Comparison of ENCODE assay signal across 8 cellular contexts in the genomic region with DNA sequence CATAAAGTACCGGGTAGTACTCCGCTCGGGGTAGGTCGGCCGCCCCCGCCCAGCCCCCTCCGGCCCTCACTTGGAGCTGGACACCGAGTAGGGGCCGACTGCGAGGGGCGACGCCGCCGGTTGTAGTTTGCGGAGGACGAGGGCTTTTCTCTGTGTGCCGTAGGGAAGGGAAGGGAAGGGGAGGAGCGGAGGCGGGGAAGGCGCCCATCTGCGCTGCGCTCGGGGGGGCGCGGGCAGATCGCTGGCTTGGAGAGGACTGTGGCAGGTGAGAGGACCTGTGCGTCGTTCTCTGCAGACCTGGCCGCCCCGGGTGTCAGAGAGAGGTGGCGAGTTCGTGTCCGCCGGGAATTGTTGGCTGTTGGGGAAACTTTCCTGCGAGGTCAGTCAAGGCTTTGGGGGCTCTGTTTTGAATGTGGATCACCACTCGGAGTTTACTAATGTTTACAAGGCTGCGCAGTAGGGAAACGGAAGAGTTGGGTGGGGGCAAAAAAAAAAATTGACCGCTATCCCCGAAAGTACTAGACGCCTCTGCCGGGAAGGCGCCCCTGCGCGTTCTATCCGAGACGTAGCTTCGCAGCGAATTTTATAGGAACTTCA.
DNase-seq lines count a peak whose midpoint lies in the region; ATAC-seq and TF ChIP-seq lines count a peak whose summit lies in the region.

No MANE protein-coding gene starts in this region.

- H3K27me3 ChIP-seq in HUES6 (ENCODE audit: control insufficient read depth, insufficient read depth, low read length) = no peaks in the 10 kb centered on the region

- peak overlapping the region; percentile 76; the same call in 1 of the 2 replicates for H3K27ac ChIP-seq in HUES6 (ENCODE audit: low read depth, low read length)

- peak overlapping the region; percentile 89 for H3K9ac ChIP-seq in HUES6 (ENCODE audit: low read length)

- H3K36me3 ChIP-seq in HUES6 (ENCODE audit: control insufficient read depth, insufficient read depth, low read length) = peaks cover 9% of the 10 kb centered on the region

- DNase-seq in CD1c-positive myeloid dendritic cell (ENCODE audit: extremely low spot score) (peak; percentile 53), T follicular helper cell (ENCODE audit: low read depth) (peak; percentile 33), cardiac fibroblast (ENCODE audit: low read depth in 2 of 2) (peak; percentile 44 to 63), kidney tubule cell (ENCODE audit: low spot score) (peak; percentile 57)
- peak; percentile 52 to 57 for DNase-seq in stimulated activated CD4-positive, alpha-beta T cell treated with anti-CD3 and anti-CD28 coated beads, Interleukin-2, amount 100 ng/mL, for 24 hours

- no peaks in the 10 kb centered on the region for H3K9me3 ChIP-seq in HUES6 (ENCODE audit: control insufficient read depth, insufficient read depth, low read depth, low read length)

- TF ChIP-seq CTCF in cardiac fibroblast (IDR thresholded peaks at IDR 0.05; ENCODE audit: low read depth, low read length) = no peak

- no peak for ATAC-seq in GM18519 (IDR thresholded peaks at IDR 0.05; ENCODE audit: low FRiP score, unreplicated experiment)
- ATAC-seq in HG02642 (IDR thresholded peaks at IDR 0.05; ENCODE audit: poor library complexity, unreplicated experiment) = no peak

- H3K4me3 ChIP-seq in HUES6 (ENCODE audit: low read depth, low read length) (peak overlapping the region; percentile 95), cardiac fibroblast (replicated peaks in 1 of 2; ENCODE audit: low read depth in 2 of 2, low read length in 2 of 2) (peak overlapping the region; percentile 89 to 91)

- peaks cover 13% of the 10 kb centered on the region; the same call in 1 of the 2 replicates for H3K4me1 ChIP-seq in HUES6 (ENCODE audit: control insufficient read depth, insufficient read depth, low read length)
